Comparison of ENCODE assay signal across 18 cellular contexts in the genomic region with DNA sequence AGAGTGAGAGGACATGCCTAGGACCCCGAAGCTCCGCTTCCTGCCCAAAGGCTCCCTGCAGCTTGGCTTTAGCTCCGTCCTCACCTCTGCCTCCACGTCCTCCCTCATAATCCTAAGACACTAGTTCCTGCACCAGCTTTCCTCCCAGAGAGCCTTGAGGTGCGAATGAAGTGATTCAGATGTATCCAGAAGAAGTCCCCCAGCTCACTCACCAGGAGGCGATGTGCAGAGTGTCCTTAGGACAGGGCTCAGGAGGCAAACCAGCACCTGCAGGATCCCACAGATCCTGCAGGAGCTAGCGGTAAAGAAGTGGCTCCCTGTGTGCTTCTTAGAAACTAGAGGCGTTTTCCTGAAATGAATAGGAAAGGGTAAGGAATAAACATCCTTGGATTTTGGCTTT.
A peak's percentile ranks its signal among the peaks of the same experiment; 100 is the strongest.
DNase-seq lines count a peak whose midpoint lies in the region; ATAC-seq, FAIRE-seq and TF ChIP-seq lines count a peak whose summit lies in the region.
"Had no signal": no experiment of that assay in that cellular context is flagged by ENCODE, and none has a peak within 500 bp of the region (broad histone marks: within the 10 kb centered on the region; RNA-seq: fewer than 3 reads in every experiment).

No MANE protein-coding gene starts in this region.

- no TSS peak for BruUV-seq in PC-9 (replicated peaks; lab: Mats Ljungman, UMichigan)

- H2AFZ ChIP-seq in GM23248 (no peak overlapping the region), Loucy (ENCODE audit: low read length) (no peak overlapping the region), PC-9 (no peak overlapping the region)

- H3K9ac ChIP-seq in GM23248 (no peak overlapping the region), Loucy (ENCODE audit: low read depth, low read length, poor library complexity, severe bottlenecking) (no peak overlapping the region)

- H3K27me3 ChIP-seq in GM23248 (replicated peaks; ENCODE audit: insufficient read depth) (no peaks in the 10 kb centered on the region), Loucy (ENCODE audit: insufficient read depth, low read length, poor library complexity, severe bottlenecking) (no peaks in the 10 kb centered on the region), bronchial epithelial cell (ENCODE audit: control insufficient read depth, insufficient read depth, low read length) (no peaks in the 10 kb centered on the region), PC-9 (ENCODE audit: insufficient read depth, low read depth) (no peaks in the 10 kb centered on the region)
- H3K27me3 ChIP-seq: heart right ventricle, tibial nerve had no signal

- intact Hi-C loops in PC-9 (cut with micrococcal nuclease; ENCODE audit: unreplicated experiment) (loop anchor here (5.0 kb wide), 1 partner anchor 370 kb away; no protein-coding TSS in a partner anchor), sciatic nerve (cut with DNase I) (no loop called here)

- in situ Hi-C loops in GM23248 (cut with MboI), result no loop called here

- TF ChIP-seq CTCF in Loucy (conservative IDR thresholded peaks at IDR 0.05; ENCODE audit: low read length) (peak; percentile 32; the same call in 1 of the 2 replicates), bronchial epithelial cell (IDR thresholded peaks at IDR 0.05; ENCODE audit: insufficient read depth, low read length, severe bottlenecking) (peak; percentile 4), PC-9 (conservative IDR thresholded peaks at IDR 0.05) (no peak; the same call in 1 of the 2 replicates)

- POLR2A ChIA-PET in PC-9 (lab: Charles Lee; ENCODE audit: unreplicated experiment), result no interaction called here

- CTCF ChIA-PET in PC-9 (lab: Charles Lee), result no interaction called here

- H3K27ac ChIP-seq in GM23248, result no peak overlapping the region
- H3K27ac ChIP-seq in PC-9, result no peak overlapping the region
- H3K27ac ChIP-seq: epithelial cell of prostate, heart right ventricle, skin epidermis, tibial nerve had no signal

- ATAC-seq in HG03280 (IDR thresholded peaks at IDR 0.05; ENCODE audit: unreplicated experiment), result no peak
- no peak for ATAC-seq in activated CD4-positive, CD25-positive, alpha-beta regulatory T cell treated with anti-CD3 and anti-CD28 coated beads, Interleukin-2, amount 50 U/mL, for 24 hours
- no peak for ATAC-seq in sciatic nerve
- ATAC-seq: activated naive CD8-positive, alpha-beta T cell treated with anti-CD3 and anti-CD28 coated beads, Interleukin-2, amount 50 U/mL, for 24 hours; activated T-cell treated with anti-CD3 and anti-CD28 coated beads, Interleukin-2, amount 50 U/mL, for 72 hours; heart right ventricle; mucosa of descending colon had no signal

- H3K36me3 ChIP-seq in GM23248 (ENCODE audit: low read depth) (no peaks in the 10 kb centered on the region), Loucy (ENCODE audit: insufficient read depth, low read length) (no peaks in the 10 kb centered on the region), bronchial epithelial cell (ENCODE audit: control insufficient read depth, insufficient read depth, low read length) (no peaks in the 10 kb centered on the region), PC-9 (ENCODE audit: low read depth) (no peaks in the 10 kb centered on the region)
- H3K36me3 ChIP-seq: heart right ventricle, tibial nerve had no signal

- no peak for FAIRE-seq in bronchial epithelial cell (lab: Jason Lieb, UNC)

- DNase-seq in GM23248 (peak; percentile 21), bronchial epithelial cell (ENCODE audit: low read depth) (no peak), iPS-NIHi7 (ENCODE audit: extremely low spot score) (peak; percentile 52), PC-9 (no peak), sciatic nerve (ENCODE audit: low spot score) (no peak)
- DNase-seq: activated CD4-positive, alpha-beta T cell treated with anti-CD3 and anti-CD28 coated beads, Interleukin-2, amount 50 U/mL, for 1 hour; activated naive CD8-positive, alpha-beta T cell treated with anti-CD3 and anti-CD28 coated beads, Interleukin-2, amount 50 U/mL, for 24 hours; activated T-cell treated with anti-CD3 and anti-CD28 coated beads, Interleukin-2, amount 50 U/mL, for 72 hours; heart right ventricle; mucosa of descending colon; NCI-H2107; SHP77 had no signal

- H3K4me1 ChIP-seq in GM23248 (ENCODE audit: insufficient read depth), result peaks cover 14% of the 10 kb centered on the region
- H3K4me1 ChIP-seq in Loucy (ENCODE audit: insufficient read depth, low read length, poor library complexity, severe bottlenecking), result no peaks in the 10 kb centered on the region
- peaks cover 13% of the 10 kb centered on the region for H3K4me1 ChIP-seq in PC-9 (replicated peaks; ENCODE audit: insufficient read depth)

- no peaks in the 10 kb centered on the region for H3K79me2 ChIP-seq in GM23248 (ENCODE audit: insufficient read depth)
- no peaks in the 10 kb centered on the region for H3K79me2 ChIP-seq in Loucy (ENCODE audit: insufficient read depth, low read length)
- H3K79me2 ChIP-seq in PC-9 (ENCODE audit: low read depth), result no peaks in the 10 kb centered on the region

- 89 to 91% methylated on average over 8 of the region's 8 CpGs for WGBS in GM23248 (ENCODE audit: low coverage in 1 of 2, low lambda C conversion rate in 2 of 2, missing lambda C conversion rate in 2 of 2), 2 experiments

- H3K4me3 ChIP-seq in GM23248 (no peak overlapping the region), Loucy (ENCODE audit: low read length, poor library complexity, severe bottlenecking) (no peak overlapping the region), bronchial epithelial cell (ENCODE audit: low read depth, low read length) (no peak overlapping the region), PC-9 (no peak overlapping the region)
- H3K4me3 ChIP-seq: heart right ventricle, mucosa of descending colon, skin epidermis, tibial nerve had no signal

- H3F3A ChIP-seq in GM23248 (ENCODE audit: insufficient read depth), result peaks cover 18% of the 10 kb centered on the region; the same call in 1 of the 2 replicates
- no peaks in the 10 kb centered on the region for H3F3A ChIP-seq in Loucy (ENCODE audit: low read depth)
- H3F3A ChIP-seq in PC-9 (ENCODE audit: insufficient read depth, low read depth), result peaks cover 15% of the 10 kb centered on the region

- H3K9me3 ChIP-seq in GM23248 (ENCODE audit: low read depth), result no peaks in the 10 kb centered on the region
- no peaks in the 10 kb centered on the region for H3K9me3 ChIP-seq in Loucy (ENCODE audit: insufficient read depth, low read depth, low read length)
- H3K9me3 ChIP-seq in PC-9 (ENCODE audit: insufficient read depth, low read depth), result no peaks in the 10 kb centered on the region
- H3K9me3 ChIP-seq: heart right ventricle, mucosa of descending colon, tibial nerve had no signal

- no peak overlapping the region for H3K4me2 ChIP-seq in GM23248 (ENCODE audit: unreplicated experiment)
- no peak overlapping the region for H3K4me2 ChIP-seq in Loucy (ENCODE audit: low read depth, low read length, poor library complexity, severe bottlenecking)
- no peak overlapping the region for H3K4me2 ChIP-seq in PC-9

- no peaks in the 10 kb centered on the region for H3K9me2 ChIP-seq in GM23248 (ENCODE audit: insufficient read depth)
- no peaks in the 10 kb centered on the region for H3K9me2 ChIP-seq in Loucy (replicated peaks; ENCODE audit: low read depth, low read length)
- H3K9me2 ChIP-seq in PC-9 (ENCODE audit: insufficient read depth), result no peaks in the 10 kb centered on the region

- H4K20me1 ChIP-seq in GM23248 (ENCODE audit: insufficient read depth) (no peaks in the 10 kb centered on the region), Loucy (ENCODE audit: insufficient read depth, low read length, poor library complexity, severe bottlenecking) (no peaks in the 10 kb centered on the region), PC-9 (ENCODE audit: insufficient read depth) (no peaks in the 10 kb centered on the region)

Comparison
In these comparisons a context has a peak if more than half of its experiments do, and no peak if none do; other contexts are left out.
1. DNase-seq: peak in GM23248 (single experiment) and iPS-NIHi7 (single experiment); none in bronchial epithelial cell (single experiment), PC-9 (0 of 2) and sciatic nerve (single experiment).